In genomic region chrX:139967300-139967699, GRCh38 we compare ENCODE assay signal across 14 cellular contexts. TPM values are rescaled to one million over a fixed set of nuclear protein-coding genes. Genes with fewer than 3 reads are reported as not detected.
DNase-seq lines count a peak whose midpoint lies in the region; ATAC-seq and TF ChIP-seq lines count a peak whose summit lies in the region.
"Had no signal": no experiment of that assay in that cellular context is flagged by ENCODE, and none has a peak within 500 bp of the region (broad histone marks: within the 10 kb centered on the region; RNA-seq: fewer than 3 reads in every experiment).

No MANE protein-coding gene starts in this region.

- no peak overlapping the region for H3K23ac ChIP-seq in IMR-90 (ENCODE audit: low read depth, low read length)

- H3K14ac ChIP-seq in IMR-90 (replicated peaks; ENCODE audit: low read depth, low read length) = no peak overlapping the region

- intact Hi-C loops in IMR-90 (cut with micrococcal nuclease) = no loop called here
- intact Hi-C loops in mammary epithelial cell (cut with micrococcal nuclease) = loop anchor here (2.0 kb wide), 1 partner anchor 34 kb away; the partner anchor contains the start of gene ATP11C

- no peak overlapping the region for H3K27ac ChIP-seq in IMR-90 (ENCODE audit: insufficient read depth, low read length)
- H3K27ac ChIP-seq in mammary epithelial cell (ENCODE audit: insufficient read depth, low read depth, low read length) = no peak overlapping the region
- H3K27ac ChIP-seq: uterus had no signal

- H2AK9ac ChIP-seq in IMR-90 (replicated peaks; ENCODE audit: low read depth, low read length, poor library complexity) = no peak overlapping the region

- dilution Hi-C loops in IMR-90 (cut with HindIII; ENCODE audit: low sequenced_read_pairs, unreplicated experiment) = no loop called here
- dilution Hi-C loops in mammary epithelial cell (cut with HindIII; ENCODE audit: low sequenced_read_pairs) = no loop called here

- no peak for TF ChIP-seq POLR2A in IMR-90 (IDR thresholded peaks at IDR 0.05; ENCODE audit: low read depth, low read length)

- H2AK5ac ChIP-seq in IMR-90 (ENCODE audit: low read depth, low read length) = no peak overlapping the region

- no peak for ATAC-seq in IMR-90 (ENCODE audit: low read depth)
- ATAC-seq: naive thymus-derived CD8-positive, alpha-beta T cell had no signal

- H2BK120ac ChIP-seq in IMR-90 (ENCODE audit: low read depth, low read length) = no peak overlapping the region

- no peak overlapping the region for H3K4ac ChIP-seq in IMR-90 (ENCODE audit: low read depth, low read length)

- CTCF ChIA-PET in IMR-90 (lab: Yijun Ruan, JAX) = interaction anchor here (0.6 kb wide), 1 partner anchor 11 kb away, joined by 3 read pairs; no protein-coding TSS in a partner anchor
- CTCF ChIA-PET in mammary epithelial cell (lab: Charles Lee; ENCODE audit: low non-redundant PET) = interaction anchor here (0.7 kb wide), 1 partner anchor 78 kb away, joined by 7 read pairs; no protein-coding TSS in a partner anchor

- no peak overlapping the region for H4K91ac ChIP-seq in IMR-90 (ENCODE audit: insufficient read depth, low read depth, low read length)

- H4K20me1 ChIP-seq in IMR-90 (ENCODE audit: insufficient read depth, low read length) (no peaks in the 10 kb centered on the region), mammary epithelial cell (ENCODE audit: insufficient read depth, low read length) (no peaks in the 10 kb centered on the region)

- no peak overlapping the region for H4K5ac ChIP-seq in IMR-90 (ENCODE audit: low read depth, low read length)

- H3K4me3 ChIP-seq in IMR-90 (ENCODE audit: insufficient read depth, low read depth, low read length) (no peak overlapping the region), mammary epithelial cell (replicated peaks in 1 of 3; ENCODE audit: insufficient read depth in 1 of 3, low read depth in 2 of 3, low read length in 3 of 3) (no peak overlapping the region), retinal pigment epithelial cell (ENCODE audit: low read length) (no peak overlapping the region)
- H3K4me3 ChIP-seq: uterus had no signal

- peak; percentile 44 for TF ChIP-seq RAD21 in IMR-90 (IDR thresholded peaks at IDR 0.05; ENCODE audit: low read length)

- TF ChIP-seq CTCF in IMR-90 (conservative IDR thresholded peaks at IDR 0.05; ENCODE audit: low read depth, low read length) (peak; percentile 37), mammary epithelial cell (conservative IDR thresholded peaks at IDR 0.05 in 1 of 2, IDR thresholded peaks at IDR 0.05 in 1 of 2; ENCODE audit: extremely low read depth in 1 of 2, insufficient read depth in 1 of 2, low read depth in 1 of 2, low read length in 2 of 2) (peak; percentile 17 to 42), retinal pigment epithelial cell (conservative IDR thresholded peaks at IDR 0.05; ENCODE audit: low read depth, low read length) (peak; percentile 30)

- H3K9ac ChIP-seq in IMR-90 (ENCODE audit: low read depth, low read length) (no peak overlapping the region), mammary epithelial cell (ENCODE audit: insufficient read depth, low read length) (no peak overlapping the region)

- H2BK15ac ChIP-seq in IMR-90 (ENCODE audit: low read depth, low read length) = no peak overlapping the region

- no peak overlapping the region for H4K8ac ChIP-seq in IMR-90 (ENCODE audit: low read depth in 2 of 2, low read length in 2 of 2)

- BruUV-seq in IMR-90 (replicated peaks; lab: Mats Ljungman, UMichigan) = no TSS peak
- no TSS peak for BruUV-seq in mammary epithelial cell (replicated peaks; lab: Mats Ljungman, UMichigan)

- H2AFZ ChIP-seq in IMR-90 (replicated peaks; ENCODE audit: low read length, poor library complexity) = no peak overlapping the region
- H2AFZ ChIP-seq in mammary epithelial cell (ENCODE audit: low read depth, low read length) = no peak overlapping the region

- H2BK5ac ChIP-seq in IMR-90 (ENCODE audit: low read depth, low read length, poor library complexity, severe bottlenecking) = no peak overlapping the region

- H3K27me3 ChIP-seq in IMR-90 (ENCODE audit: control insufficient read depth, insufficient read depth, low read length) = no peaks in the 10 kb centered on the region; the same call in 1 of the 2 replicates
- H3K27me3 ChIP-seq in mammary epithelial cell (ENCODE audit: insufficient read depth, low read length) = no peaks in the 10 kb centered on the region
- H3K27me3 ChIP-seq: uterus had no signal

- H3K36me3 ChIP-seq in IMR-90 (ENCODE audit: control insufficient read depth, insufficient read depth, low read length) (no peaks in the 10 kb centered on the region), mammary epithelial cell (ENCODE audit: insufficient read depth, low read length) (no peaks in the 10 kb centered on the region)
- H3K36me3 ChIP-seq: uterus had no signal

- POLR2A ChIA-PET in IMR-90 (lab: Charles Lee; ENCODE audit: unreplicated experiment) = no interaction called here

- no peaks in the 10 kb centered on the region for H3K79me2 ChIP-seq in mammary epithelial cell (ENCODE audit: insufficient read depth, low read length)

- peak; percentile 3 for DNase-seq in activated CD4-positive, alpha-beta T cell treated with anti-CD3 and anti-CD28 coated beads for 48 hours
- DNase-seq in activated CD4-positive, alpha-beta T cell treated with anti-CD3 and anti-CD28 coated beads for 1 hour = no peak
- DNase-seq in IMR-90 = no peak
- no peak for DNase-seq in mammary epithelial cell
- DNase-seq in retinal pigment epithelial cell (ENCODE audit: low read depth) = no peak
- DNase-seq in retina = no peak
- no peak for DNase-seq in activated CD4-positive, CD25-positive, alpha-beta regulatory T cell treated with anti-CD3 and anti-CD28 coated beads, Interleukin-2, amount 50 U/mL, for 72 hours
- DNase-seq in SK-N-DZ (ENCODE audit: low spot score) = no peak
- DNase-seq: activated naive CD8-positive, alpha-beta T cell treated with anti-CD3 and anti-CD28 coated beads, Interleukin-2, amount 10 ng/mL, durations not matched to agents 7 days and 5 days; foreskin fibroblast; naive thymus-derived CD8-positive, alpha-beta T cell; NCI-H2227 treated with DMSO at 0.1 percent for 48 hours; stimulated activated CD4-positive, alpha-beta T cell treated with anti-CD3 and anti-CD28 coated beads, Interleukin-4, amount 100 ng/mL, for 1 hour; uterus had no signal

- WGBS in IMR-90 (ENCODE audit: extremely low coverage in 2 of 2, insufficient read length in 1 of 2), 2 experiments = no CpG with 5 or more reads among the region's 4 CpGs
- 70% methylated on average over 4 of the region's 4 CpGs for WGBS in mammary epithelial cell (ENCODE audit: low coverage, missing lambda C conversion rate)

- no peak overlapping the region for H3K18ac ChIP-seq in IMR-90 (ENCODE audit: low read depth, low read length)

- in situ Hi-C loops in IMR-90 (cut with MboI; ENCODE audit: low sequenced_read_pairs) (no loop called here), mammary epithelial cell (cut with MboI; ENCODE audit: low sequenced_read_pairs in 2 of 2) (no loop called here)

- H3K4me1 ChIP-seq in IMR-90 (ENCODE audit: control insufficient read depth, insufficient read depth, low read length) = no peaks in the 10 kb centered on the region
- no peaks in the 10 kb centered on the region for H3K4me1 ChIP-seq in mammary epithelial cell (ENCODE audit: insufficient read depth, low read length)
- H3K4me1 ChIP-seq: uterus had no signal

- no peak overlapping the region for H3K4me2 ChIP-seq in IMR-90 (ENCODE audit: low read depth, low read length)
- H3K4me2 ChIP-seq in mammary epithelial cell (ENCODE audit: insufficient read depth, low read depth, low read length) = no peak overlapping the region

- H3K9me3 ChIP-seq in IMR-90 (ENCODE audit: control insufficient read depth, insufficient read depth, low read length) (no peaks in the 10 kb centered on the region), mammary epithelial cell (replicated peaks; ENCODE audit: insufficient read depth, low read length) (no peaks in the 10 kb centered on the region)
- H3K9me3 ChIP-seq: uterus had no signal

- no peaks in the 10 kb centered on the region for H3K79me1 ChIP-seq in IMR-90 (ENCODE audit: low read depth in 1 of 2, low read length in 2 of 2)

- no peak overlapping the region for H2BK20ac ChIP-seq in IMR-90 (ENCODE audit: low read depth, low read length)

- no peak overlapping the region for H3K56ac ChIP-seq in IMR-90 (ENCODE audit: extremely low read depth, insufficient read depth, low read length)

- no peaks in the 10 kb centered on the region for H3K9me1 ChIP-seq in IMR-90 (ENCODE audit: insufficient read depth, low read length)

TF ChIP-seq in IMR-90, 13 proteins besides CTCF, POLR2A, EP300 and RAD21:
- TF ChIP-seq SMC3 (IDR thresholded peaks at IDR 0.05; ENCODE audit: low read depth, low read length) (peak; percentile 34; the same call in 1 of the 2 replicates), FOS (IDR thresholded peaks at IDR 0.05; ENCODE audit: low read depth, low read length) (no peak)

RNA-seq across cellular contexts. Expression of gene CXorf66, which starts 2.0 kb away (rescaled TPM):
- total RNA-seq in IMR-90 (2012; rRNA removed) (not detected in 2 replicates), mammary epithelial cell (not detected)
- polyA plus RNA-seq in IMR-90 (2012; rRNA removed) (not detected in 2 replicates), mammary epithelial cell (not detected)
- not detected in 2 replicates for polyA plus RNA-seq in IMR-90 (2012; cell fraction: cytosol; rRNA removed)
- polyA plus RNA-seq in IMR-90 (2012; cell fraction: nucleus; rRNA removed; ENCODE audit: low replicate concordance) = not detected in 2 replicates
- polyA minus RNA-seq in mammary epithelial cell = not detected
- polyA plus RNA-seq in SK-N-DZ (2014; cell fraction: cytosol; rRNA removed) = not detected in 2 replicates
- polyA plus RNA-seq in SK-N-DZ (2014; cell fraction: nucleus; rRNA removed) = not detected in 2 replicates
- total RNA-seq: activated naive CD8-positive, alpha-beta T cell treated with anti-CD3 and anti-CD28 coated beads, Interleukin-2, amount 10 ng/mL, durations not matched to agents 7 days and 5 days; naive thymus-derived CD8-positive, alpha-beta T cell; uterus had no signal
- polyA plus RNA-seq: naive thymus-derived CD8-positive, alpha-beta T cell had no signal

RNA-seq across cellular contexts. Expression of gene ATP11C, which starts 34.4 kb away (rescaled TPM):
- 40.0 and 71.4 TPM in 2 replicates for total RNA-seq in IMR-90 (2012; rRNA removed)
- polyA plus RNA-seq in IMR-90 (2012; rRNA removed) = 14.5 and 19.3 TPM in 2 replicates
- polyA plus RNA-seq in IMR-90 (2012; cell fraction: cytosol; rRNA removed) = 3.3 and 3.6 TPM in 2 replicates
- polyA plus RNA-seq in IMR-90 (2012; cell fraction: nucleus; rRNA removed; ENCODE audit: low replicate concordance) = 3.1 and 20.0 TPM in 2 replicates
- 10 to 100 TPM; 10.8 to 25.0 TPM for total RNA-seq in mammary epithelial cell
- 6.7 TPM for polyA plus RNA-seq in mammary epithelial cell
- polyA minus RNA-seq in mammary epithelial cell = 10.8 TPM
- polyA plus RNA-seq in SK-N-DZ (2014; cell fraction: cytosol; rRNA removed) = 69.2 and 77.7 TPM in 2 replicates
- 76.2 and 82.8 TPM in 2 replicates for polyA plus RNA-seq in SK-N-DZ (2014; cell fraction: nucleus; rRNA removed)
